In the genomic region with DNA sequence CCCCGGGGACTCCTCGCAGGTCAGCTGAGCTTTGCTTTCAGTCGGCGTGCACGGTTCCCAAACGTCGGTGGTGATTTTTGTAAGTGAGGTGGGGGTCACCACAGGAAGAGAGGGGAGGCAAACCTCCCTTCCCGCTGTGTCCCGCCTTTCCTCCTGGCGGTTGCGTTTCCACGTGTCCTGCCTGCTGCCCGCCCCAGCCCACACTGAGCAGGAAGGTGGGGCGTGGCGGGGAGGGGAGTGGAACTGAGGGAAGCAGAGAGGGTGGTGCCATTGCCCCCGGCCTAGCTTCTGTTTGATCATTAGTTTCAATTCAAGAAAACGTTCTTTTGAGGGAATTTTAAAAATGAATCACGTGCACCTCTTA, we compare ENCODE assay signal across 10 cellular contexts. TPM values are rescaled to one million over a fixed set of nuclear protein-coding genes. Genes with fewer than 3 reads are reported as not detected.
A peak's percentile ranks its signal among the peaks of the same experiment; 100 is the strongest.
DNase-seq lines count a peak whose midpoint lies in the region; ATAC-seq and TF ChIP-seq lines count a peak whose summit lies in the region.
"Had no signal": no experiment of that assay in that cellular context is flagged by ENCODE, and none has a peak within 500 bp of the region (broad histone marks: within the 10 kb centered on the region; RNA-seq: fewer than 3 reads in every experiment).

No MANE protein-coding gene starts in this region.

- intact Hi-C loops in heart left ventricle (cut with DNase I) (loop anchor here in 1 of 10 donors (10.0 kb wide), 1 partner anchor 102 kb away; no protein-coding TSS in a partner anchor), Right ventricle myocardium inferior (cut with DNase I) (no loop called here)

- H3K36me3 Mint-ChIP-seq in naive B cell (peaks cover 0 to 4% of the 10 kb centered on the region in 2 donors), glutamatergic neuron (ENCODE audit: unreplicated experiment) (no peaks in the 10 kb centered on the region)

- H3K27ac ChIP-seq in heart left ventricle: peak overlapping the region in 2 of 12 donors; percentile 11 to 18

- TF ChIP-seq CTCF in heart left ventricle (IDR thresholded peaks at IDR 0.05) (peak in 1 of 12 donors; percentile 0), epithelial cell of proximal tubule (conservative IDR thresholded peaks at IDR 0.05; ENCODE audit: low read depth, low read length) (no peak), glutamatergic neuron (IDR thresholded peaks at IDR 0.05; ENCODE audit: partially characterized antibody, unreplicated experiment) (no peak)

- peak in 2 of 4 donors; percentile 45 to 64 for ATAC-seq in heart left ventricle
- no peak for ATAC-seq in Right ventricle myocardium inferior
- ATAC-seq in naive B cell (ENCODE audit: low read depth in 2 of 2): no peak
- no peak for ATAC-seq in GM21825 (IDR thresholded peaks at IDR 0.05; ENCODE audit: unreplicated experiment)
- ATAC-seq: effector memory CD8-positive, alpha-beta T cell had no signal

- DNase-seq in heart left ventricle (peak in 1 of 5 donors; percentile 41), Right ventricle myocardium inferior (ENCODE audit: missing footprints) (no peak), epithelial cell of proximal tubule (ENCODE audit: low read depth) (no peak), naive B cell (no peak), foreskin melanocyte (no peak), glutamatergic neuron (no peak)
- DNase-seq in activated effector memory CD4-positive, alpha-beta T cell treated with anti-CD3 and anti-CD28 coated beads, Interleukin-2, amount 50 U/mL, for 16 hours: no peak
- DNase-seq: effector memory CD8-positive, alpha-beta T cell; Kasumi-1 had no signal

- H3K4me1 Mint-ChIP-seq in naive B cell: peaks cover 0 to 15% (median 9%) of the 10 kb centered on the region in 3 donors
- H3K4me1 Mint-ChIP-seq in glutamatergic neuron (ENCODE audit: low read depth, unreplicated experiment): peaks cover 47% of the 10 kb centered on the region

- peaks cover 0 to 23% (median 9%) of the 10 kb centered on the region in 12 donors for H3K4me1 ChIP-seq in heart left ventricle

- H3K27me3 Mint-ChIP-seq in naive B cell (peaks cover 58 to 72% (median 65%) of the 10 kb centered on the region in 3 donors), glutamatergic neuron (ENCODE audit: unreplicated experiment) (peaks cover 23% of the 10 kb centered on the region)

- H3K4me3 Mint-ChIP-seq in naive B cell: peak overlapping the region in 7 of 8 donors; percentile 56 to 85 (median 78)
- H3K4me3 Mint-ChIP-seq in glutamatergic neuron (ENCODE audit: unreplicated experiment): no peak overlapping the region

- WGBS in heart left ventricle, 4 donors: 38 to 50% (median 44%) methylated on average over 16 to 18 of the region's 18 CpGs

- H3K9me3 ChIP-seq in heart left ventricle: no peaks in the 10 kb centered on the region

- no peaks in the 10 kb centered on the region for H3K36me3 ChIP-seq in heart left ventricle

- peaks cover 0 to 27% (median 0%) of the 10 kb centered on the region in 9 donors for H3K27me3 ChIP-seq in heart left ventricle

- TF ChIP-seq POLR2A in heart left ventricle (IDR thresholded peaks at IDR 0.05): no peak

- peaks cover 0 to 4% (median 0%) of the 10 kb centered on the region in 7 donors for H3K9me3 Mint-ChIP-seq in naive B cell
- H3K9me3 Mint-ChIP-seq in glutamatergic neuron (ENCODE audit: unreplicated experiment): peaks cover 23% of the 10 kb centered on the region
- H3K9me3 Mint-ChIP-seq: effector memory CD8-positive, alpha-beta T cell had no signal

- H3K4me3 ChIP-seq in heart left ventricle (peak overlapping the region in 11 of 12 donors; percentile 19 to 57 (median 49)), epithelial cell of proximal tubule (ENCODE audit: low read depth, low read length) (peak overlapping the region; percentile 21)

- no peak overlapping the region for H3K27ac Mint-ChIP-seq in naive B cell
- H3K27ac Mint-ChIP-seq in glutamatergic neuron (ENCODE audit: unreplicated experiment): no peak overlapping the region
- H3K27ac Mint-ChIP-seq: effector memory CD8-positive, alpha-beta T cell had no signal

RNA-seq across cellular contexts. Expression of gene AFDN, which starts 30.1 kb away (rescaled TPM):
- total RNA-seq in heart left ventricle: 100 to 1,000 TPM in 1 of 9 donors, 10 to 100 TPM in 8; 38.0 to 100 (median 51.8) TPM
- 10 to 100 TPM; 27.6 to 31.5 TPM for polyA plus RNA-seq in heart left ventricle
- total RNA-seq in Right ventricle myocardium inferior: 58.5 TPM
- 38.3 and 109 TPM in 2 replicates for total RNA-seq in epithelial cell of proximal tubule
- 1 to 10 TPM in 5 of 6 donors, under 1 TPM in 1; 0.71 to 5.4 (median 2.6) TPM for polyA plus RNA-seq in naive B cell (ENCODE audit: low read depth in 6 of 6)
- total RNA-seq in glutamatergic neuron (ENCODE audit: unreplicated experiment): 552 TPM
